Comparison of ENCODE assay signal across 9 cellular contexts in the genomic region with DNA sequence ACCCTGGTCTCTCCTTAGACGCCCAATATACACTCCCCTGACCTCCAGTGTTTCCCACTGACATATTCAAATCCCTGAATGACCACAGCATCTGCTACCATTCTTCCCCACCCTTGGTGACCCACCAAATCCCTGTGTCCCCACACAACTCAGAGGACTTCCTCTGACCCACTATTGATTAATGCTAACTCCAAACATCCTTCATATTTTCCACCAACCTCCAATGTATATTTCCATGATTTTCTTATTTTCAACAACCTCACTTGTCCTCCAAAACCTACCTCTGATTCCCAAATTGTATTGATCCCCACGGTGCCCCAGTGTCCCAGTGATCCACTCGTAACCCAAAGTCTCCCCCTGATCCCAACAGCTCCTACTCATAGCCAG. TPM values are rescaled to one million over a fixed set of nuclear protein-coding genes. Genes with fewer than 3 reads are reported as not detected.
DNase-seq lines count a peak whose midpoint lies in the region; ATAC-seq and TF ChIP-seq lines count a peak whose summit lies in the region.
"Had no signal": no experiment of that assay in that cellular context is flagged by ENCODE, and none has a peak within 500 bp of the region (broad histone marks: within the 10 kb centered on the region; RNA-seq: fewer than 3 reads in every experiment).

No MANE protein-coding gene starts in this region.

- no peak for TF ChIP-seq CTCF in left ventricle myocardium inferior (IDR thresholded peaks at IDR 0.05; ENCODE audit: borderline replicate concordance)
- no peak for TF ChIP-seq CTCF in transverse colon (IDR thresholded peaks at IDR 0.05)

- WGBS in mesenchymal stem cell: 49% methylated on average over 3 of the region's 3 CpGs
- WGBS in transverse colon (ENCODE audit: low coverage in 1 of 2), 2 donors: 31 to 34% methylated on average over 2 to 3 of the region's 3 CpGs

- no peak for TF ChIP-seq EP300 in transverse colon (IDR thresholded peaks at IDR 0.05; ENCODE audit: low read depth)

- H3K4me1 Mint-ChIP-seq in activated naive CD8-positive, alpha-beta T cell (ENCODE audit: low read depth): peaks cover 33% of the 10 kb centered on the region

- H2BK12ac ChIP-seq in mesenchymal stem cell (ENCODE audit: low read length in 2 of 2): no peak overlapping the region

- in situ Hi-C loops in transverse colon (cut with MboI; ENCODE audit: low pct_ligation_motif_present in 1 of 4, low pct_unique_long_range_greater_than_20kb in 1 of 4, low sequenced_read_pairs in 3 of 4): no loop called here

- peak overlapping the region; percentile 83 for H3K4me3 Mint-ChIP-seq in activated naive CD8-positive, alpha-beta T cell

- no peak for TF ChIP-seq POLR2A in transverse colon (IDR thresholded peaks at IDR 0.05)

- peak overlapping the region; percentile 76 for H3K27ac Mint-ChIP-seq in activated naive CD8-positive, alpha-beta T cell

- H3K36me3 ChIP-seq in left ventricle myocardium inferior (peaks cover 28% of the 10 kb centered on the region), mesenchymal stem cell (ENCODE audit: control insufficient read depth in 1 of 2, insufficient read depth in 2 of 2, low read depth in 1 of 2, low read length in 2 of 2) (peaks cover 20 to 24% of the 10 kb centered on the region in 2 experiments), transverse colon (peaks cover 0 to 5% (median 0%) of the 10 kb centered on the region in 4 donors)

- peaks cover 17% of the 10 kb centered on the region for H3K27me3 Mint-ChIP-seq in activated naive CD8-positive, alpha-beta T cell

- H3K36me3 Mint-ChIP-seq in activated naive CD8-positive, alpha-beta T cell: peaks cover 13% of the 10 kb centered on the region

- H3K4me3 ChIP-seq in left ventricle myocardium inferior: peak overlapping the region; percentile 80
- peak overlapping the region in 1 of 2 experiments; percentile 51 for H3K4me3 ChIP-seq in mesenchymal stem cell (ENCODE audit: insufficient read depth in 1 of 2, low read depth in 1 of 2, low read length in 2 of 2)
- H3K4me3 ChIP-seq in transverse colon: no peak overlapping the region

- ATAC-seq in Right ventricle myocardium superior (ENCODE audit: poor library complexity): no peak
- no peak for ATAC-seq in GM21737 (IDR thresholded peaks at IDR 0.05; ENCODE audit: unreplicated experiment)

- no peak overlapping the region for H3K4me2 ChIP-seq in mesenchymal stem cell (ENCODE audit: low read length, poor library complexity, severe bottlenecking)

- peak overlapping the region; percentile 74 for H3K9ac ChIP-seq in mesenchymal stem cell (ENCODE audit: low read length)

- H2AFZ ChIP-seq in mesenchymal stem cell (ENCODE audit: low read depth, low read length): no peak overlapping the region

- peaks cover 41% of the 10 kb centered on the region for H3K4me1 ChIP-seq in left ventricle myocardium inferior
- H3K4me1 ChIP-seq in mesenchymal stem cell (ENCODE audit: control insufficient read depth, insufficient read depth, low read depth, low read length): peaks cover 13% of the 10 kb centered on the region
- H3K4me1 ChIP-seq in transverse colon: peaks cover 14 to 25% (median 17%) of the 10 kb centered on the region in 4 donors

- DNase-seq in left ventricle myocardium inferior (no peak), Right ventricle myocardium superior (no peak), mesenchymal stem cell (no peak), transverse colon (no peak), SW 1271 (lab: John Stamatoyannopoulos, UW) (no peak), ureter (ENCODE audit: low spot score) (no peak)

- H3K18ac ChIP-seq in mesenchymal stem cell (ENCODE audit: low read depth in 1 of 2, low read length in 2 of 2): no peak overlapping the region

- H3K9me3 ChIP-seq in left ventricle myocardium inferior (replicated peaks) (no peaks in the 10 kb centered on the region), mesenchymal stem cell (ENCODE audit: control insufficient read depth, low read length) (no peaks in the 10 kb centered on the region), transverse colon (no peaks in the 10 kb centered on the region)

- H3K27ac ChIP-seq in left ventricle myocardium inferior (replicated peaks): peak overlapping the region; percentile 92
- H3K27ac ChIP-seq in mesenchymal stem cell (ENCODE audit: low read length, poor library complexity, severe bottlenecking): no peak overlapping the region
- peak overlapping the region in 3 of 4 donors; percentile 11 to 78 (median 14) for H3K27ac ChIP-seq in transverse colon

- H3K14ac ChIP-seq in mesenchymal stem cell (ENCODE audit: low read length in 2 of 2): no peak overlapping the region

- H3K9me3 Mint-ChIP-seq in activated naive CD8-positive, alpha-beta T cell (ENCODE audit: low read depth): no peaks in the 10 kb centered on the region

- H3K23ac ChIP-seq in mesenchymal stem cell (ENCODE audit: low read length in 2 of 2): no peak overlapping the region

- H2BK5ac ChIP-seq in mesenchymal stem cell (ENCODE audit: low read depth, low read length, poor library complexity, severe bottlenecking): no peak overlapping the region

- intact Hi-C loops in left ventricle myocardium inferior (cut with micrococcal nuclease) (no loop called here), Right ventricle myocardium superior (cut with DNase I) (no loop called here), transverse colon (cut with DNase I; ENCODE audit: low total_unique reads) (no loop called here)

- no peak overlapping the region for H4K8ac ChIP-seq in mesenchymal stem cell (ENCODE audit: low read length)

- H3K27me3 ChIP-seq in left ventricle myocardium inferior (ENCODE audit: low read depth) (no peaks in the 10 kb centered on the region), mesenchymal stem cell (ENCODE audit: control insufficient read depth in 1 of 2, insufficient read depth in 1 of 2, low read length in 2 of 2) (no peaks in the 10 kb centered on the region), transverse colon (peaks cover 4% of the 10 kb centered on the region)

- H2BK120ac ChIP-seq in mesenchymal stem cell (ENCODE audit: low read depth, low read length): no peak overlapping the region

- no peak overlapping the region for H4K91ac ChIP-seq in mesenchymal stem cell (ENCODE audit: low read length)

- H3K4ac ChIP-seq in mesenchymal stem cell (ENCODE audit: low read depth in 1 of 2, low read length in 2 of 2): no peak overlapping the region

- H2AK5ac ChIP-seq in mesenchymal stem cell (ENCODE audit: low read length, severe bottlenecking): no peak overlapping the region

- peaks cover 7% of the 10 kb centered on the region for H3K79me1 ChIP-seq in mesenchymal stem cell (replicated peaks; ENCODE audit: low read length, poor library complexity, severe bottlenecking)

- H2BK15ac ChIP-seq in mesenchymal stem cell (ENCODE audit: low read depth, poor library complexity, severe bottlenecking): no peak overlapping the region

RNA-seq across cellular contexts. Expression of a gene that starts 0.5 kb away (rescaled TPM):
- total RNA-seq in left ventricle myocardium inferior (69.2 TPM), Right ventricle myocardium superior (57.2 TPM), transverse colon (10 to 100 TPM; 26.8 to 72.9 (median 54.8) TPM), ureter (64.2 TPM)
- polyA plus RNA-seq in mesenchymal stem cell (2013, experiment 1 of 2): 35.9 TPM
- polyA plus RNA-seq in mesenchymal stem cell (2013, experiment 2 of 2): 32.6 TPM

RNA-seq across cellular contexts. Expression of a gene that starts 10.9 kb away (rescaled TPM):
- 284 TPM for total RNA-seq in left ventricle myocardium inferior
- 237 TPM for total RNA-seq in Right ventricle myocardium superior
- polyA plus RNA-seq in mesenchymal stem cell (2013, experiment 1 of 2): 54.2 TPM
- polyA plus RNA-seq in mesenchymal stem cell (2013, experiment 2 of 2): 51.7 TPM
- total RNA-seq in transverse colon: 100 to 1,000 TPM in 2 of 4 donors, 10 to 100 TPM in 2; 19.1 to 237 (median 69.2) TPM
- total RNA-seq in ureter: 106 TPM

RNA-seq across cellular contexts. Expression of a gene that starts 21.9 kb away (rescaled TPM):
- not detected for total RNA-seq in left ventricle myocardium inferior
- 0.08 TPM for total RNA-seq in Right ventricle myocardium superior
- polyA plus RNA-seq in mesenchymal stem cell (2013, experiment 1 of 2): 0.01 TPM
- polyA plus RNA-seq in mesenchymal stem cell (2013, experiment 2 of 2): not detected
- total RNA-seq in transverse colon: 1 to 10 TPM in 1 of 4 donors, not detected in 3; 1.1 TPM
- total RNA-seq in ureter: 0.21 TPM
- total RNA-seq: kidney epithelial cell had no signal

RNA-seq across cellular contexts. Expression of a gene that starts 24.1 kb away (rescaled TPM):
- total RNA-seq in left ventricle myocardium inferior (21.8 TPM), Right ventricle myocardium superior (22.0 TPM), transverse colon (10 to 100 TPM in 2 of 4 donors, 1 to 10 TPM in 2; 6.7 to 40.4 (median 9.7) TPM), ureter (18.1 TPM)
- polyA plus RNA-seq in mesenchymal stem cell (2013, experiment 1 of 2): 16.0 TPM
- 14.5 TPM for polyA plus RNA-seq in mesenchymal stem cell (2013, experiment 2 of 2)

RNA-seq across cellular contexts. Expression of a gene that starts 59.9 kb away (rescaled TPM):
- total RNA-seq in left ventricle myocardium inferior (not detected), Right ventricle myocardium superior (not detected), transverse colon (not detected), ureter (not detected)
- not detected for polyA plus RNA-seq in mesenchymal stem cell (2013, experiment 1 of 2)
- not detected for polyA plus RNA-seq in mesenchymal stem cell (2013, experiment 2 of 2)
- total RNA-seq: kidney epithelial cell had no signal
